Comparison of ENCODE assay signal across 11 cellular contexts in the genomic region with DNA sequence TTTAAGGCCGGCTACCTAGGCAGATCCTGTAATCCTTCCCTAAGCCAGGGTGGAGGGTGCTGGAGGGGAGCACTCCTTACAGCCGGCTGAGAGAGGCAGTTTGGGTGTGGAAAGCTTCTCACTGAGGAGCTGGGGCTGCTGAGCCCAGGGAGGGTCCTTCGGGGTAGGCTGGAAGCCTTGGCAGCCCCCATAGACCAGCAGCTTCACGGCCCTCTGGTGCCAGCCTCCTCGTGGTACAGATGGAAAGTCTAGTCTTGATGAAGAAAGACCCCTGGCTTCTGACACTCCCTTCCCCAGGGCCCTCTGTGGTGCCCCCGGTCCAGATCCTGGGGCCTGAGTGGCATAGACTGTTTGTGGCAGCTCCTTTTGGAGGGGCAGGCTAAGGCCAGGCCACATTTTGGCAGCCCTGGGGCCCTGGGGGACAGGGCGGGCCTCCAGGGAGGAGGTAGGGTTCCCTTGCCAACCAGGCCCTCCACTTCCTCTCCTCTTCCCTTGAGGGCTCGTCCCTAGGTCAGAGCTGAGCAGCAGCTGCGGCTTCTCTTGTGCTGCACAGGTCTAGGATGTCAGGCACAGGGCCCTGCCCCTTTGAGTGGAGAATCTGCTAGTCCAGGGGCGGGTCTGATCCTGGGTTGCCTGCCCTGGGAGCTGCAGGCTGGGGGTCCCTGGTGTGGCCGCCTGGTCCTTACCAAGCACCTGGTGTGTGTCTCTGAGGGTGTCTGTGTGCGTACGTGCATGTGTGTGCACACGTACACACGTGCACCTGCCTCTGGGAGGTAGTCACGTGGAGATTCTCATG. TPM values are rescaled to one million over a fixed set of nuclear protein-coding genes. Genes with fewer than 3 reads are reported as not detected.
DNase-seq lines count a peak whose midpoint lies in the region; ATAC-seq, FAIRE-seq and TF ChIP-seq lines count a peak whose summit lies in the region.
"Had no signal": no experiment of that assay in that cellular context is flagged by ENCODE, and none has a peak within 500 bp of the region (broad histone marks: within the 10 kb centered on the region; RNA-seq: fewer than 3 reads in every experiment).

No MANE protein-coding gene starts in this region.

- H3K27me3 Mint-ChIP-seq in activated naive CD8-positive, alpha-beta T cell treated with anti-CD3 and anti-CD28 coated beads, Interleukin-2, amount 10 ng/mL, durations not matched to agents 7 days and 5 days: no peaks in the 10 kb centered on the region
- no peaks in the 10 kb centered on the region for H3K27me3 Mint-ChIP-seq in osteocyte (ENCODE audit: unreplicated experiment)

- no peak for FAIRE-seq in HTR-8/SVneo (lab: Jason Lieb, UNC)
- FAIRE-seq: A204.1 had no signal

- no peaks in the 10 kb centered on the region for H3K9me3 Mint-ChIP-seq in activated naive CD8-positive, alpha-beta T cell treated with anti-CD3 and anti-CD28 coated beads, Interleukin-2, amount 10 ng/mL, durations not matched to agents 7 days and 5 days
- no peaks in the 10 kb centered on the region for H3K9me3 Mint-ChIP-seq in osteocyte (ENCODE audit: unreplicated experiment)

- peaks cover 42% of the 10 kb centered on the region for H3K36me3 ChIP-seq in KOPT-K1 (ENCODE audit: insufficient read depth, low read length)

- peaks cover 42% of the 10 kb centered on the region for H3K4me1 Mint-ChIP-seq in activated naive CD8-positive, alpha-beta T cell treated with anti-CD3 and anti-CD28 coated beads, Interleukin-2, amount 10 ng/mL, durations not matched to agents 7 days and 5 days
- peaks cover 34% of the 10 kb centered on the region for H3K4me1 Mint-ChIP-seq in osteocyte (ENCODE audit: unreplicated experiment)

- peak overlapping the region; percentile 81 for H3K27ac Mint-ChIP-seq in activated naive CD8-positive, alpha-beta T cell treated with anti-CD3 and anti-CD28 coated beads, Interleukin-2, amount 10 ng/mL, durations not matched to agents 7 days and 5 days
- peak overlapping the region; percentile 14 for H3K27ac Mint-ChIP-seq in osteocyte (ENCODE audit: unreplicated experiment)

- H3K27ac ChIP-seq in KOPT-K1 (ENCODE audit: low read depth, low read length, poor library complexity, severe bottlenecking): peak overlapping the region; percentile 93

- POLR2A ChIA-PET in activated naive CD8-positive, alpha-beta T cell treated with anti-CD3 and anti-CD28 coated beads, Interleukin-2, amount 10 ng/mL, durations not matched to agents 7 days and 5 days (lab: Charles Lee): interaction anchor here (1.1 to 1.7 kb wide), 3 partner anchors 14 to 78 kb away, joined by 3 to 21 read pairs (median 3); partner anchors contain the start of gene GNAI3

- H3K9me3 ChIP-seq in KOPT-K1 (ENCODE audit: insufficient read depth, low read length, poor library complexity, severe bottlenecking): no peaks in the 10 kb centered on the region

- H3K36me3 Mint-ChIP-seq in activated naive CD8-positive, alpha-beta T cell treated with anti-CD3 and anti-CD28 coated beads, Interleukin-2, amount 10 ng/mL, durations not matched to agents 7 days and 5 days: peaks cover 22% of the 10 kb centered on the region
- peaks cover 22% of the 10 kb centered on the region for H3K36me3 Mint-ChIP-seq in osteocyte (ENCODE audit: unreplicated experiment)

- ATAC-seq in activated naive CD8-positive, alpha-beta T cell treated with anti-CD3 and anti-CD28 coated beads, Interleukin-2, amount 10 ng/mL, durations not matched to agents 7 days and 5 days (ENCODE audit: low read depth): peak; percentile 25

- H3K4me3 Mint-ChIP-seq in activated naive CD8-positive, alpha-beta T cell treated with anti-CD3 and anti-CD28 coated beads, Interleukin-2, amount 10 ng/mL, durations not matched to agents 7 days and 5 days: peak overlapping the region; percentile 97
- no peak overlapping the region for H3K4me3 Mint-ChIP-seq in osteocyte (ENCODE audit: unreplicated experiment)

- DNase-seq in NCI-H1417 (lab: John Stamatoyannopoulos, UW): peak; percentile 51 to 89 (median 72)
- no peak for DNase-seq in NCI-H1417 treated with DMSO at 0.1 percent for 48 hours (lab: John Stamatoyannopoulos, UW)
- DNase-seq in activated naive CD8-positive, alpha-beta T cell treated with anti-CD3 and anti-CD28 coated beads, Interleukin-2, amount 10 ng/mL, durations not matched to agents 7 days and 5 days: no peak
- DNase-seq in osteocyte (ENCODE audit: extremely low spot score, unreplicated experiment): peak; percentile 78
- no peak for DNase-seq in HTR-8/SVneo (ENCODE audit: insufficient read length, low spot score)
- no peak for DNase-seq in NCI-H1048 (lab: John Stamatoyannopoulos, UW)
- DNase-seq in GM19240 (ENCODE audit: insufficient read length, low spot score): no peak
- DNase-seq: NCI-H446 had no signal

- no peak for TF ChIP-seq CTCF in osteocyte (IDR thresholded peaks at IDR 0.05)

RNA-seq across cellular contexts. Expression of gene AMPD2, which starts 4.8 kb away (rescaled TPM):
- total RNA-seq in activated naive CD8-positive, alpha-beta T cell treated with anti-CD3 and anti-CD28 coated beads, Interleukin-2, amount 10 ng/mL, durations not matched to agents 7 days and 5 days: 100 to 1,000 TPM; 114 to 122 TPM
- total RNA-seq in osteocyte: 59.4 and 64.0 TPM in 2 replicates

RNA-seq across cellular contexts. Expression of gene GNAT2, which starts 5.0 kb away (rescaled TPM):
- under 1 TPM in 1 of 2 experiments, not detected in 1; 0.22 TPM for total RNA-seq in activated naive CD8-positive, alpha-beta T cell treated with anti-CD3 and anti-CD28 coated beads, Interleukin-2, amount 10 ng/mL, durations not matched to agents 7 days and 5 days
- not detected in 2 replicates for total RNA-seq in osteocyte
- total RNA-seq: kidney epithelial cell had no signal

RNA-seq across cellular contexts. Expression of gene GSTM4, which starts 31.5 kb away (rescaled TPM):
- 1 to 10 TPM; 5.3 to 5.9 TPM for total RNA-seq in activated naive CD8-positive, alpha-beta T cell treated with anti-CD3 and anti-CD28 coated beads, Interleukin-2, amount 10 ng/mL, durations not matched to agents 7 days and 5 days
- total RNA-seq in osteocyte: 24.3 and 25.1 TPM in 2 replicates

RNA-seq across cellular contexts. Expression of gene GSTM2, which starts 43.4 kb away (rescaled TPM):
- total RNA-seq in activated naive CD8-positive, alpha-beta T cell treated with anti-CD3 and anti-CD28 coated beads, Interleukin-2, amount 10 ng/mL, durations not matched to agents 7 days and 5 days: 10 to 100 TPM; 16.8 to 17.3 TPM
- total RNA-seq in osteocyte: 38.6 and 39.0 TPM in 2 replicates

Comparison
In these comparisons a context has a peak if more than half of its experiments do, and no peak if none do; other contexts are left out.
1. DNase-seq: peak in NCI-H1417 (3 of 3) and osteocyte (single experiment); none in NCI-H1417 treated with DMSO at 0.1 percent for 48 hours (single experiment), activated naive CD8-positive, alpha-beta T cell treated with anti-CD3 and anti-CD28 coated beads, Interleukin-2, amount 10 ng/mL, durations not matched to agents 7 days and 5 days (single experiment), HTR-8/SVneo (single experiment), NCI-H1048 (single experiment) and GM19240 (single experiment).